In the genomic region with DNA sequence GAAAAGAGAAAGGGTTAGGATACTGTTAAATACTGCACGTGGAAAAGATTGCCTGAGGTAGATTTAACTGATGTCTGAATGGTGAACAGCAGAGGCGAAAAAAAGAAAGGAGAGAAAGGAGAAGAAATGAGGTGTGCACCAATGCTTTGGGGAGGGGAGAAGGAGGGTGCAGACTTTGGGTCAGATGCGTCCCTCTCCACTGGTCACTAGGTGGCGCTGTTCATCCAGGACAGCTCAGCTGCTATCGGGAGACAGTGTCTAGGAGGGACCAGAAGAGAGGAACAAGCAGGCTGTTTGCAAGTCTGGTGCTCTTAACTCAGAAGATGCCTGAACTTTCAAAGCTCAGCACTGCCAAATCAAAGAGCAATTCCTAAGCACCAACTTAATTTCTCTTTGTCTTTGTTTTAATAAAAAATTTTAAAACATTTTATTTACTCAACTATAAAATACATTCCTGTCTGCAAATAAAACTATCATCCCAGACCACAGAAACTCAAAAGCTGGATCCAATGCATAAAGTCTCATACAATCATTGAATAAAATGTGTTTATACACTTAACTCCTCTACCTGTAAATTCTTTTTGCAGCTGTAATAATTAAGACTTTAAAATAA, we compare ENCODE assay signal across 8 cellular contexts.
DNase-seq lines count a peak whose midpoint lies in the region; ATAC-seq and TF ChIP-seq lines count a peak whose summit lies in the region.

No MANE protein-coding gene starts in this region.

- no peak overlapping the region for H3K27ac ChIP-seq in BLaER1

- no peaks in the 10 kb centered on the region for H3K9me3 ChIP-seq in BLaER1

- H3K4me2 ChIP-seq in BLaER1: peak overlapping the region; percentile 48

- DNase-seq in NCI-H2171 treated with DMSO at 0.1 percent for 48 hours (lab: John Stamatoyannopoulos, UW) (peak; percentile 62), medulla oblongata (ENCODE audit: extremely low spot score) (peak; percentile 96)
- DNase-seq in effector CD4-positive, alpha-beta T cell: peak; percentile 9
- DNase-seq in stimulated activated CD8-positive, alpha-beta memory T cell treated with anti-CD3 and anti-CD28 coated beads, Interleukin-7, amount 100 ng/mL, for 24 hours (ENCODE audit: low read depth): peak; percentile 2

- peak; percentile 93 for ATAC-seq in GM18867 (IDR thresholded peaks at IDR 0.05; ENCODE audit: unreplicated experiment)
- peak; percentile 91 for ATAC-seq in HG03103 (IDR thresholded peaks at IDR 0.05; ENCODE audit: low read depth, unreplicated experiment)

- peaks cover 55% of the 10 kb centered on the region for H3K4me1 ChIP-seq in BLaER1

- peaks cover 91% of the 10 kb centered on the region for H3K36me3 ChIP-seq in BLaER1

- TF ChIP-seq CTCF in WI38 (IDR thresholded peaks at IDR 0.05; ENCODE audit: low read depth, low read length): peak; percentile 86

- H3K27me3 ChIP-seq in BLaER1: no peaks in the 10 kb centered on the region

- peaks cover 80% of the 10 kb centered on the region for H4K20me1 ChIP-seq in BLaER1

- no peak overlapping the region for H3K9ac ChIP-seq in BLaER1

- no peak overlapping the region for H3K4me3 ChIP-seq in BLaER1
- H3K4me3 ChIP-seq in WI38 (ENCODE audit: low read depth, low read length): no peak overlapping the region

Comparison
In these comparisons a context has a peak if more than half of its experiments do, and no peak if none do; other contexts are left out.
1. DNase-seq: peak in every context shown above with its lines; median percentile 96 in medulla oblongata; 62 in NCI-H2171 treated with DMSO at 0.1 percent for 48 hours; 9 in effector CD4-positive, alpha-beta T cell; 2 in stimulated activated CD8-positive, alpha-beta memory T cell treated with anti-CD3 and anti-CD28 coated beads, Interleukin-7, amount 100 ng/mL, for 24 hours.